8 cellular contexts compared by ENCODE assay signal in genomic region chr17:19202448-19202847, GRCh38. TPM values are rescaled to one million over a fixed set of nuclear protein-coding genes. Genes with fewer than 3 reads are reported as not detected.
DNase-seq lines count a peak whose midpoint lies in the region; ATAC-seq and TF ChIP-seq lines count a peak whose summit lies in the region.
"Not testable (repeated sequence)": the region's sequence is repeated elsewhere in the genome, so short reads cannot be mapped to it uniquely, and the experiment has no call there.

No MANE protein-coding gene starts in this region.

- not testable (repeated sequence) for H3K27me3 ChIP-seq in lung (ENCODE audit: control insufficient read depth, insufficient read depth)

- not testable (repeated sequence) for H3K4me1 ChIP-seq in lung (ENCODE audit: control insufficient read depth in 2 of 2, insufficient read depth in 2 of 2, low read length in 2 of 2)

- H3K27ac ChIP-seq in lung (ENCODE audit: low read depth in 1 of 2, low read length in 1 of 2), result not testable (repeated sequence)

- no CpG with 5 or more reads among the region's 20 CpGs for WGBS in lung, 2 donors

- not testable (repeated sequence) for TF ChIP-seq CTCF in lung (IDR thresholded peaks at IDR 0.05; ENCODE audit: control extremely low read depth, extremely low read depth)

- ATAC-seq in GM18498 (IDR thresholded peaks at IDR 0.05; ENCODE audit: unreplicated experiment), result peak; percentile 79
- peak; percentile 69 for ATAC-seq in GM19351 (IDR thresholded peaks at IDR 0.05; ENCODE audit: unreplicated experiment)
- peak; percentile 66 for ATAC-seq in HG02623 (IDR thresholded peaks at IDR 0.05; ENCODE audit: unreplicated experiment)
- peak; percentile 62 for ATAC-seq in HG03354 (IDR thresholded peaks at IDR 0.05; ENCODE audit: poor library complexity, severe bottlenecking, unreplicated experiment)
- peak; percentile 95 to 100 for ATAC-seq in activated CD4-positive, CD25-positive, alpha-beta regulatory T cell treated with anti-CD3 and anti-CD28 coated beads, Interleukin-2, amount 50 U/mL, for 24 hours
- peak; percentile 90 for ATAC-seq in esophagus mucosa
- peak; percentile 92 for ATAC-seq in lung (ENCODE audit: insufficient read depth, low FRiP score)
- peak; percentile 96 for ATAC-seq in stimulated activated naive CD8-positive, alpha-beta T cell treated with anti-CD3 and anti-CD28 coated beads, Interleukin-15, Interleukin-2, amounts not matched to agents 100 U/mL and 50 U/mL, for 24 hours

- DNase-seq in lung (ENCODE audit: low spot score); stimulated activated naive CD8-positive, alpha-beta T cell treated with anti-CD3 and anti-CD28 coated beads, Interleukin-15, Interleukin-2, amounts not matched to agents 100 U/mL and 50 U/mL, for 24 hours: not testable (repeated sequence)

- H3K36me3 ChIP-seq in lung (ENCODE audit: control insufficient read depth in 2 of 2, insufficient read depth in 2 of 2, low read length in 2 of 2), result not testable (repeated sequence)

- H3K9me3 ChIP-seq in lung (ENCODE audit: control insufficient read depth in 2 of 2, insufficient read depth in 1 of 2, low read length in 1 of 2), result not testable (repeated sequence)

- H3K4me3 ChIP-seq in lung, result not testable (repeated sequence)

RNA-seq across cellular contexts. Expression of gene EPN2, which starts 34.7 kb away (rescaled TPM):
- total RNA-seq in esophagus mucosa (68.3 TPM), lung (10 to 100 TPM; 51.0 to 73.7 TPM)
- polyA plus RNA-seq in lung, result 10 to 100 TPM; 16.7 to 23.8 TPM
